Comparison of ENCODE assay signal across 13 cellular contexts in the genomic region with DNA sequence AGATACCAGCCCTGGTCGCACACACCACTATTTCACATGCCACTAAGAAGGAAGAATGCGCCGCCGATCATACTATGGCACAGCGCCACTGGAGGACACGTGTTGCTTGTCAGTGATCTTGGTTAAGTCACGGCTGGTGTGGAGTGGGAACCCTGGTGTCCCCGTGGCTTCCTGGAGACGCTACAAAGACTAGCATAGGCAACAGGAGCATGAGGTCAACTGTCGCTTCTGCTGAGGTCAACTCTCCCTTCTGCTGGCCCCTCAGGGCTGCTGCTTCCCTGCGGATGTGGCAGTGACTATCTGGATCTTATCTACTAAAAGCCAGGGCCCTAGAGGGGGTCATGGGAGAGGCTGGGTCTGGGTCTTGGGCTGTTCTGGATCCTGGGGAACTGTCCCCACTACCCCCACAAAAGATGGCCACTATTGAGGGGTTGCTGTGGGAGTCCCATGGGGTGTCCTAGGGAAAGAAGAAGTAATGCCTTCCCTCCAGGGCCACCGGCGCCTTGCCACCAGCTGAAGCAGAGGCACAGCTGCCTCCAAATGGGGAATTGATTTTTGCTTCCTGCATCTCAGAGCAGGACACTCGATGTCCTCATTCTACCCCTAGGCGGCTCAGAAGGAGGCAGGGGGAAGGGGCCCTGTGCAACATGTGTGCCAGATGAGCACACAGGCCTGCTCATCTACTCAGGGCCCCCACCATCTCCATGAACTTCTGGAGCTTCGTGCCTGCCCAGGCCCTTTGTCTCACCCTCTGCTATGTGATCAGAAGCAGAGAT.
DNase-seq lines count a peak whose midpoint lies in the region; ATAC-seq lines count a peak whose summit lies in the region.
"Had no signal": no experiment of that assay in that cellular context is flagged by ENCODE, and none has a peak within 500 bp of the region (broad histone marks: within the 10 kb centered on the region; RNA-seq: fewer than 3 reads in every experiment).

No MANE protein-coding gene starts in this region.

- H3K36me3 ChIP-seq in GM23248 (ENCODE audit: low read depth), result no peaks in the 10 kb centered on the region
- H3K36me3 ChIP-seq: ascending aorta had no signal

- no peaks in the 10 kb centered on the region for H3K9me2 ChIP-seq in GM23248 (ENCODE audit: insufficient read depth)

- no peak overlapping the region for H3K9ac ChIP-seq in GM23248

- no peak for DNase-seq in GM23248
- peak; percentile 85 for DNase-seq in SKM-1 (lab: John Stamatoyannopoulos, UW; ENCODE audit: unreplicated experiment)
- DNase-seq in right cardiac atrium, result peak in 2 of 3 donors; percentile 79 to 84
- DNase-seq in AG08395 (ENCODE audit: low spot score), result no peak
- DNase-seq in HK-2 (ENCODE audit: unreplicated experiment), result no peak
- no peak for DNase-seq in occipital lobe (lab: John Stamatoyannopoulos, UW)
- no peak for DNase-seq in NCI-H1436 treated with DMSO at 0.1 percent for 48 hours (lab: John Stamatoyannopoulos, UW)
- DNase-seq: activated T-cell treated with anti-CD3 and anti-CD28 coated beads for 4 hours, DND-41, KG1, T-helper 17 cell had no signal

- H3K27ac Mint-ChIP-seq in stimulated activated memory B cell treated with anti-CD40 and anti-IgM and Interleukin-4, amounts not matched to agents 10 μg/mL and 1 μg/mL and 100 μg/mL, for 72 hours, result peak overlapping the region; percentile 98
- H3K27ac Mint-ChIP-seq: T-helper 17 cell had no signal

- no peaks in the 10 kb centered on the region for H3K27me3 ChIP-seq in GM23248 (replicated peaks; ENCODE audit: insufficient read depth)
- H3K27me3 ChIP-seq in right cardiac atrium (ENCODE audit: control insufficient read depth, insufficient read depth), result no peaks in the 10 kb centered on the region
- H3K27me3 ChIP-seq: ascending aorta had no signal

- H3K36me3 Mint-ChIP-seq in stimulated activated memory B cell treated with anti-CD40 and anti-IgM and Interleukin-4, amounts not matched to agents 10 μg/mL and 1 μg/mL and 100 μg/mL, for 72 hours, result peaks cover 40% of the 10 kb centered on the region

- intact Hi-C loops in right cardiac atrium (cut with DNase I), result loop anchor here in 1 of 4 donors (5.0 kb wide), 1 partner anchor 48 kb away; no protein-coding TSS in a partner anchor

- in situ Hi-C loops in GM23248 (cut with MboI), result no loop called here

- no peaks in the 10 kb centered on the region for H3K9me3 ChIP-seq in GM23248 (ENCODE audit: low read depth)
- H3K9me3 ChIP-seq in right cardiac atrium (ENCODE audit: control insufficient read depth, low read length), result no peaks in the 10 kb centered on the region
- H3K9me3 ChIP-seq: ascending aorta had no signal

- peaks cover 47% of the 10 kb centered on the region for H3F3A ChIP-seq in GM23248 (ENCODE audit: insufficient read depth)

- H3K4me2 ChIP-seq in GM23248 (ENCODE audit: unreplicated experiment), result no peak overlapping the region

- H3K27me3 Mint-ChIP-seq in stimulated activated memory B cell treated with anti-CD40 and anti-IgM and Interleukin-4, amounts not matched to agents 10 μg/mL and 1 μg/mL and 100 μg/mL, for 72 hours, result no peaks in the 10 kb centered on the region
- H3K27me3 Mint-ChIP-seq: T-helper 17 cell had no signal

- no peak for ATAC-seq in right cardiac atrium
- ATAC-seq in stimulated activated memory B cell treated with anti-CD40 and anti-IgM and Interleukin-4, amounts not matched to agents 10 μg/mL and 1 μg/mL and 100 μg/mL, for 72 hours, result no peak
- ATAC-seq: T-helper 17 cell had no signal

- WGBS in GM23248 (ENCODE audit: low coverage in 1 of 2, low lambda C conversion rate in 2 of 2, missing lambda C conversion rate in 2 of 2), 2 experiments, result 67 to 68% methylated on average over 16 of the region's 16 CpGs
- 47% methylated on average over 16 of the region's 16 CpGs for WGBS in right cardiac atrium

- H3K27ac ChIP-seq in GM23248 (peak overlapping the region; percentile 97), right cardiac atrium (ENCODE audit: low read length) (peak overlapping the region; percentile 7)
- H3K27ac ChIP-seq: ascending aorta had no signal

- peaks cover 84% of the 10 kb centered on the region for H3K4me1 Mint-ChIP-seq in stimulated activated memory B cell treated with anti-CD40 and anti-IgM and Interleukin-4, amounts not matched to agents 10 μg/mL and 1 μg/mL and 100 μg/mL, for 72 hours

- H3K4me1 ChIP-seq in GM23248 (ENCODE audit: insufficient read depth) (peaks cover 64% of the 10 kb centered on the region), right cardiac atrium (ENCODE audit: control insufficient read depth, insufficient read depth, low read length) (peaks cover 43% of the 10 kb centered on the region)

- no peak overlapping the region for H3K4me3 Mint-ChIP-seq in stimulated activated memory B cell treated with anti-CD40 and anti-IgM and Interleukin-4, amounts not matched to agents 10 μg/mL and 1 μg/mL and 100 μg/mL, for 72 hours
- H3K4me3 Mint-ChIP-seq: T-helper 17 cell had no signal

- H3K4me3 ChIP-seq in GM23248 (no peak overlapping the region), right cardiac atrium (ENCODE audit: low read length) (no peak overlapping the region)
- H3K4me3 ChIP-seq: ascending aorta had no signal

- H4K20me1 ChIP-seq in GM23248 (ENCODE audit: insufficient read depth), result no peaks in the 10 kb centered on the region

- no peaks in the 10 kb centered on the region for H3K9me3 Mint-ChIP-seq in stimulated activated memory B cell treated with anti-CD40 and anti-IgM and Interleukin-4, amounts not matched to agents 10 μg/mL and 1 μg/mL and 100 μg/mL, for 72 hours

- peaks cover 71% of the 10 kb centered on the region for H3K79me2 ChIP-seq in GM23248 (ENCODE audit: insufficient read depth)

- no peak overlapping the region for H2AFZ ChIP-seq in GM23248

Comparison
In these comparisons a context has a peak if more than half of its experiments do, and no peak if none do; other contexts are left out.
1. DNase-seq: peak in SKM-1 (single experiment) and right cardiac atrium (2 of 3); none in GM23248 (single experiment), AG08395 (single experiment), HK-2 (single experiment), occipital lobe (single experiment) and NCI-H1436 treated with DMSO at 0.1 percent for 48 hours (single experiment).